23 cellular contexts compared by ENCODE assay signal in genomic region chr3:195757827-195758226, GRCh38. TPM values are rescaled to one million over a fixed set of nuclear protein-coding genes. Genes with fewer than 3 reads are reported as not detected.
DNase-seq lines count a peak whose midpoint lies in the region; ATAC-seq, FAIRE-seq and TF ChIP-seq lines count a peak whose summit lies in the region.
"Had no signal": no experiment of that assay in that cellular context is flagged by ENCODE, and none has a peak within 500 bp of the region (broad histone marks: within the 10 kb centered on the region; RNA-seq: fewer than 3 reads in every experiment).

No MANE protein-coding gene starts in this region.

- POLR2A ChIA-PET in activated CD4-positive, alpha-beta memory T cell treated with anti-CD3 and anti-CD28 coated beads for 36 hours (lab: Charles Lee): no interaction called here

- no peak overlapping the region for H3K27ac Mint-ChIP-seq in natural killer cell
- H3K27ac Mint-ChIP-seq in natural killer cell treated with Interleukin-12 subunit alpha and Interleukin-12 subunit beta and Interleukin-15 and Interleukin-18, amount 100 ng/mL, for 72 hours: no peak overlapping the region
- H3K27ac Mint-ChIP-seq in astrocyte (ENCODE audit: unreplicated experiment): no peak overlapping the region
- no peak overlapping the region for H3K27ac Mint-ChIP-seq in activated CD4-positive, alpha-beta memory T cell treated with anti-CD3 and anti-CD28 coated beads for 36 hours
- H3K27ac Mint-ChIP-seq: CD8-positive, alpha-beta T cell; IgD-negative memory B cell had no signal

- intact Hi-C loops in natural killer cell (cut with micrococcal nuclease): no loop called here
- intact Hi-C loops in activated CD4-positive, alpha-beta memory T cell treated with anti-CD3 and anti-CD28 coated beads for 36 hours (cut with micrococcal nuclease): no loop called here

- H3K27me3 ChIP-seq in astrocyte (ENCODE audit: insufficient read depth, low read length) (peaks cover 30% of the 10 kb centered on the region), osteoblast (ENCODE audit: insufficient read depth, low read length) (peaks cover 32% of the 10 kb centered on the region)

- FAIRE-seq in astrocyte (lab: Jason Lieb, UNC): no peak
- FAIRE-seq: D721Med, G401.6, GM12891, GM19239, H1 had no signal

- H3K4me2 ChIP-seq in astrocyte (ENCODE audit: low read length) (peak overlapping the region; percentile 8), osteoblast (ENCODE audit: insufficient read depth, low read length) (no peak overlapping the region)

- no peak overlapping the region for H2AFZ ChIP-seq in astrocyte (ENCODE audit: low read depth, low read length)
- H2AFZ ChIP-seq in osteoblast (ENCODE audit: low read length): no peak overlapping the region

- CTCF ChIA-PET in activated CD4-positive, alpha-beta memory T cell treated with anti-CD3 and anti-CD28 coated beads for 36 hours (lab: Charles Lee): no interaction called here

- H3K79me2 ChIP-seq in astrocyte (ENCODE audit: insufficient read depth, low read length) (no peaks in the 10 kb centered on the region), osteoblast (ENCODE audit: insufficient read depth, low read length) (no peaks in the 10 kb centered on the region)

- H3K9me3 ChIP-seq in astrocyte (ENCODE audit: insufficient read depth, low read depth, low read length) (no peaks in the 10 kb centered on the region), osteoblast (ENCODE audit: low read depth, low read length) (no peaks in the 10 kb centered on the region)

- H3K9me3 Mint-ChIP-seq in natural killer cell: no peaks in the 10 kb centered on the region
- no peaks in the 10 kb centered on the region for H3K9me3 Mint-ChIP-seq in natural killer cell treated with Interleukin-12 subunit alpha and Interleukin-12 subunit beta and Interleukin-15 and Interleukin-18, amount 100 ng/mL, for 72 hours
- no peaks in the 10 kb centered on the region for H3K9me3 Mint-ChIP-seq in astrocyte (ENCODE audit: unreplicated experiment)
- H3K9me3 Mint-ChIP-seq in activated CD4-positive, alpha-beta memory T cell treated with anti-CD3 and anti-CD28 coated beads for 36 hours: no peaks in the 10 kb centered on the region
- H3K9me3 Mint-ChIP-seq: CD8-positive, alpha-beta T cell; IgD-negative memory B cell had no signal

- peaks cover 0 to 16% of the 10 kb centered on the region in 2 donors for H3K27me3 Mint-ChIP-seq in natural killer cell (ENCODE audit: low read depth in 2 of 2)
- peaks cover 8 to 31% of the 10 kb centered on the region in 2 donors for H3K27me3 Mint-ChIP-seq in natural killer cell treated with Interleukin-12 subunit alpha and Interleukin-12 subunit beta and Interleukin-15 and Interleukin-18, amount 100 ng/mL, for 72 hours
- peaks cover 59% of the 10 kb centered on the region for H3K27me3 Mint-ChIP-seq in astrocyte (ENCODE audit: low read depth, unreplicated experiment)
- H3K27me3 Mint-ChIP-seq in activated CD4-positive, alpha-beta memory T cell treated with anti-CD3 and anti-CD28 coated beads for 36 hours: peaks cover 30% of the 10 kb centered on the region

- no peaks in the 10 kb centered on the region for H3K36me3 ChIP-seq in astrocyte (ENCODE audit: insufficient read depth, low read length)
- H3K36me3 ChIP-seq in osteoblast (ENCODE audit: insufficient read depth, low read length): no peaks in the 10 kb centered on the region

- H3K4me3 Mint-ChIP-seq in natural killer cell (peak overlapping the region; percentile 32), astrocyte (ENCODE audit: unreplicated experiment) (no peak overlapping the region)
- no peak overlapping the region for H3K4me3 Mint-ChIP-seq in natural killer cell treated with Interleukin-12 subunit alpha and Interleukin-12 subunit beta and Interleukin-15 and Interleukin-18, amount 100 ng/mL, for 72 hours
- no peak overlapping the region for H3K4me3 Mint-ChIP-seq in activated CD4-positive, alpha-beta memory T cell treated with anti-CD3 and anti-CD28 coated beads for 36 hours
- H3K4me3 Mint-ChIP-seq: CD8-positive, alpha-beta T cell; IgD-negative memory B cell had no signal

- H3K4me3 ChIP-seq in astrocyte (ENCODE audit: insufficient read depth, low read depth, low read length): no peak overlapping the region
- H3K4me3 ChIP-seq in osteoblast (ENCODE audit: insufficient read depth, low read length): no peak overlapping the region

- no peak for ATAC-seq in natural killer cell
- no peak for ATAC-seq in natural killer cell treated with Interleukin-12 subunit alpha and Interleukin-12 subunit beta and Interleukin-15 and Interleukin-18, amount 100 ng/mL, for 72 hours
- ATAC-seq in HG03139 (IDR thresholded peaks at IDR 0.05; ENCODE audit: unreplicated experiment): no peak
- ATAC-seq: CD8-positive, alpha-beta T cell had no signal

- no peak for TF ChIP-seq CTCF in natural killer cell (IDR thresholded peaks at IDR 0.05)
- TF ChIP-seq CTCF in astrocyte (IDR thresholded peaks at IDR 0.05; ENCODE audit: insufficient read depth, low read depth, low read length): no peak
- no peak for TF ChIP-seq CTCF in osteoblast (IDR thresholded peaks at IDR 0.05; ENCODE audit: extremely low read depth, low read depth, low read length)

- no peaks in the 10 kb centered on the region for H4K20me1 ChIP-seq in astrocyte (ENCODE audit: insufficient read depth, low read length)
- no peaks in the 10 kb centered on the region for H4K20me1 ChIP-seq in osteoblast (ENCODE audit: insufficient read depth, low read length)

- DNase-seq in natural killer cell: no peak
- DNase-seq in natural killer cell treated with Interleukin-12 subunit alpha and Interleukin-12 subunit beta and Interleukin-15 and Interleukin-18, amount 100 ng/mL, for 72 hours (ENCODE audit: low spot score): no peak
- no peak for DNase-seq in astrocyte (ENCODE audit: low read depth)
- DNase-seq in osteoblast (ENCODE audit: insufficient read length, low spot score, missing footprints): peak; percentile 34
- no peak for DNase-seq in OCI-M1 (lab: John Stamatoyannopoulos, UW)
- DNase-seq in HCEC 1CT: no peak
- DNase-seq in activated CD4-positive, alpha-beta memory T cell treated with anti-CD3 and anti-CD28 coated beads for 36 hours: no peak
- DNase-seq: ACHN; CD8-positive, alpha-beta T cell; COR-L47; DMS153; DMS79 treated with DMSO at 0.1 percent for 48 hours; EL had no signal

- H3K4me1 ChIP-seq in astrocyte (ENCODE audit: insufficient read depth, low read length) (no peaks in the 10 kb centered on the region), osteoblast (ENCODE audit: insufficient read depth, low read length) (no peaks in the 10 kb centered on the region)

- H3K36me3 Mint-ChIP-seq in natural killer cell (no peaks in the 10 kb centered on the region), astrocyte (ENCODE audit: low read depth, unreplicated experiment) (no peaks in the 10 kb centered on the region)
- no peaks in the 10 kb centered on the region for H3K36me3 Mint-ChIP-seq in natural killer cell treated with Interleukin-12 subunit alpha and Interleukin-12 subunit beta and Interleukin-15 and Interleukin-18, amount 100 ng/mL, for 72 hours
- H3K36me3 Mint-ChIP-seq in activated CD4-positive, alpha-beta memory T cell treated with anti-CD3 and anti-CD28 coated beads for 36 hours: no peaks in the 10 kb centered on the region
- H3K36me3 Mint-ChIP-seq: CD8-positive, alpha-beta T cell had no signal

- H3K4me1 Mint-ChIP-seq in natural killer cell (peaks cover 52 to 66% of the 10 kb centered on the region in 2 donors), astrocyte (ENCODE audit: low read depth, unreplicated experiment) (peaks cover 7% of the 10 kb centered on the region)
- H3K4me1 Mint-ChIP-seq in natural killer cell treated with Interleukin-12 subunit alpha and Interleukin-12 subunit beta and Interleukin-15 and Interleukin-18, amount 100 ng/mL, for 72 hours (ENCODE audit: low read depth in 2 of 2): peaks cover 23 to 46% of the 10 kb centered on the region in 2 donors
- peaks cover 15% of the 10 kb centered on the region for H3K4me1 Mint-ChIP-seq in activated CD4-positive, alpha-beta memory T cell treated with anti-CD3 and anti-CD28 coated beads for 36 hours (ENCODE audit: low read depth)

- H3K9ac ChIP-seq in astrocyte (ENCODE audit: low read length): no peak overlapping the region

- H3K27ac ChIP-seq in astrocyte (ENCODE audit: low read depth, low read length) (no peak overlapping the region), osteoblast (ENCODE audit: low read depth, low read length) (no peak overlapping the region)
- H3K27ac ChIP-seq: C4-2B had no signal

RNA-seq across cellular contexts. Expression of gene MUC20, which starts 37.0 kb away (rescaled TPM):
- 10 to 100 TPM in 1 of 3 donors, 1 to 10 TPM in 2; 4.1 to 11.4 (median 5.9) TPM for total RNA-seq in natural killer cell
- total RNA-seq in natural killer cell treated with Interleukin-12 subunit alpha and Interleukin-12 subunit beta and Interleukin-15 and Interleukin-18, amount 100 ng/mL, for 72 hours: 1 to 10 TPM; 2.4 to 3.5 TPM
- total RNA-seq in astrocyte: 0.41 TPM in 1 of 2 replicates, not detected in the other
- total RNA-seq in osteoblast: 0.36 and 1.2 TPM in 2 replicates
- total RNA-seq in activated CD4-positive, alpha-beta memory T cell treated with anti-CD3 and anti-CD28 coated beads for 36 hours: under 1 TPM; 0.73 to 0.78 TPM

RNA-seq across cellular contexts. Expression of gene MUC4, which starts 53.9 kb away (rescaled TPM):
- 1 to 10 TPM in 1 of 3 donors, under 1 TPM in 2; 0.05 to 1.7 (median 0.38) TPM for total RNA-seq in natural killer cell
- total RNA-seq in natural killer cell treated with Interleukin-12 subunit alpha and Interleukin-12 subunit beta and Interleukin-15 and Interleukin-18, amount 100 ng/mL, for 72 hours: under 1 TPM; 0.19 to 0.28 TPM
- total RNA-seq in astrocyte: 0.02 and 0.05 TPM in 2 replicates
- not detected in 2 replicates for total RNA-seq in osteoblast
- under 1 TPM; 0.15 to 0.24 TPM for total RNA-seq in activated CD4-positive, alpha-beta memory T cell treated with anti-CD3 and anti-CD28 coated beads for 36 hours
- total RNA-seq: A172; CD8-positive, alpha-beta T cell; HT-29 had no signal
